19 cellular contexts compared by ENCODE assay signal in genomic region chr22:50009765-50010675, GRCh38. TPM values are rescaled to one million over a fixed set of nuclear protein-coding genes. Genes with fewer than 3 reads are reported as not detected.
DNase-seq lines count a peak whose midpoint lies in the region; ATAC-seq, FAIRE-seq and TF ChIP-seq lines count a peak whose summit lies in the region.
"Had no signal": no experiment of that assay in that cellular context is flagged by ENCODE, and none has a peak within 500 bp of the region (broad histone marks: within the 10 kb centered on the region; RNA-seq: fewer than 3 reads in every experiment).

No MANE protein-coding gene starts in this region.

- FAIRE-seq in HepG2 (lab: Jason Lieb, UNC): no peak

- peaks cover 17% of the 10 kb centered on the region for H3F3A ChIP-seq in PC-9 (ENCODE audit: insufficient read depth, low read depth)

- peaks cover 10% of the 10 kb centered on the region for H3K4me1 Mint-ChIP-seq in activated naive CD4-positive, alpha-beta T cell treated with anti-CD3 and anti-CD28 coated beads, Interleukin-2, amount 50 U/mL, for 24 hours
- peaks cover 10% of the 10 kb centered on the region for H3K4me1 Mint-ChIP-seq in activated naive CD4-positive, alpha-beta T cell treated with anti-CD3 and anti-CD28 coated beads, Interleukin-2, amount 10 ng/mL, durations not matched to agents 7 days and 5 days

- no peak overlapping the region for H3K4me3 Mint-ChIP-seq in activated naive CD4-positive, alpha-beta T cell treated with anti-CD3 and anti-CD28 coated beads, Interleukin-2, amount 50 U/mL, for 24 hours
- no peak overlapping the region for H3K4me3 Mint-ChIP-seq in activated naive CD4-positive, alpha-beta T cell treated with anti-CD3 and anti-CD28 coated beads, Interleukin-2, amount 10 ng/mL, durations not matched to agents 7 days and 5 days
- H3K4me3 Mint-ChIP-seq: HFFc6 had no signal

- TF ChIP-seq POLR2A in HepG2 (IDR thresholded peaks at IDR 0.05; ENCODE audit: insufficient read depth in 1 of 2, low read depth in 2 of 2, low read length in 2 of 2): no peak

- H3K4me1 ChIP-seq in OCI-LY3 (ENCODE audit: low read length) (peaks cover 35% of the 10 kb centered on the region), HepG2 (ENCODE audit: insufficient read depth, low read length) (peaks cover 13% of the 10 kb centered on the region), upper lobe of right lung (peaks cover 6% of the 10 kb centered on the region), PC-9 (replicated peaks; ENCODE audit: insufficient read depth) (peaks cover 18% of the 10 kb centered on the region; the same call in 1 of the 2 replicates)

- H3K9ac ChIP-seq in OCI-LY3 (ENCODE audit: low read length): peak overlapping the region; percentile 76
- no peak overlapping the region for H3K9ac ChIP-seq in HepG2 (ENCODE audit: insufficient read depth, low read depth, low read length)

- H2AFZ ChIP-seq in OCI-LY3 (ENCODE audit: low read depth, low read length) (peak overlapping the region; percentile 54; the same call in 1 of the 2 replicates), HepG2 (ENCODE audit: low read length) (no peak overlapping the region), PC-9 (no peak overlapping the region)

- BruUV-seq in HepG2 (replicated peaks; lab: Mats Ljungman, UMichigan): no TSS peak
- no TSS peak for BruUV-seq in PC-9 (replicated peaks; lab: Mats Ljungman, UMichigan)

- H3K4me3 ChIP-seq in OCI-LY3 (ENCODE audit: low read length): peak overlapping the region; percentile 82
- no peak overlapping the region for H3K4me3 ChIP-seq in HepG2 (replicated peaks in 1 of 3; ENCODE audit: insufficient read depth in 1 of 3, low read depth in 2 of 3, low read length in 3 of 3)
- no peak overlapping the region for H3K4me3 ChIP-seq in upper lobe of right lung
- H3K4me3 ChIP-seq in PC-9: no peak overlapping the region
- H3K4me3 ChIP-seq: cardiac muscle cell, uterus had no signal

- no peaks in the 10 kb centered on the region for H3K9me2 ChIP-seq in PC-9 (ENCODE audit: insufficient read depth)

- H3K9me3 Mint-ChIP-seq in activated naive CD4-positive, alpha-beta T cell treated with anti-CD3 and anti-CD28 coated beads, Interleukin-2, amount 50 U/mL, for 24 hours: no peaks in the 10 kb centered on the region
- H3K9me3 Mint-ChIP-seq in activated naive CD4-positive, alpha-beta T cell treated with anti-CD3 and anti-CD28 coated beads, Interleukin-2, amount 10 ng/mL, durations not matched to agents 7 days and 5 days: no peaks in the 10 kb centered on the region
- H3K9me3 Mint-ChIP-seq: HFFc6 had no signal

- no peaks in the 10 kb centered on the region for H3K9me3 ChIP-seq in OCI-LY3 (ENCODE audit: insufficient read depth, low read length)
- H3K9me3 ChIP-seq in HepG2 (ENCODE audit: low read length): no peaks in the 10 kb centered on the region
- no peaks in the 10 kb centered on the region for H3K9me3 ChIP-seq in upper lobe of right lung
- H3K9me3 ChIP-seq in PC-9 (ENCODE audit: insufficient read depth, low read depth): no peaks in the 10 kb centered on the region
- H3K9me3 ChIP-seq: heart left ventricle, uterus had no signal

- POLR2A ChIA-PET in HepG2 (lab: Yijun Ruan, JAX): no interaction called here
- POLR2A ChIA-PET in PC-9 (lab: Charles Lee; ENCODE audit: unreplicated experiment): no interaction called here

- H3K27ac ChIP-seq in OCI-LY3 (ENCODE audit: low read length): peak overlapping the region; percentile 40
- no peak overlapping the region for H3K27ac ChIP-seq in HepG2 (ENCODE audit: extremely low read length, insufficient read depth, low read length)
- H3K27ac ChIP-seq in upper lobe of right lung: no peak overlapping the region
- no peak overlapping the region for H3K27ac ChIP-seq in PC-9
- H3K27ac ChIP-seq: cardiac muscle cell, heart left ventricle, uterus had no signal

- in situ Hi-C loops in HepG2 (cut with HindIII; ENCODE audit: extremely low pct_ligation_motif_present, low pct_unique_long_range_greater_than_20kb): no loop called here

- H3K79me2 ChIP-seq in OCI-LY3 (ENCODE audit: low read length) (no peaks in the 10 kb centered on the region), HepG2 (ENCODE audit: insufficient read depth, low read length) (no peaks in the 10 kb centered on the region), PC-9 (ENCODE audit: low read depth) (no peaks in the 10 kb centered on the region)

- 37% methylated on average over 23 of the region's 46 CpGs for WGBS in HepG2 (ENCODE audit: low lambda C conversion rate)

- TF ChIP-seq RAD21 in HepG2 (CRISPR knock-in tag; IDR thresholded peaks at IDR 0.05): no peak

- TF ChIP-seq CTCF in OCI-LY3 (IDR thresholded peaks at IDR 0.05; ENCODE audit: low read depth, low read length): no peak
- TF ChIP-seq CTCF in HepG2 (CRISPR knock-in tag; IDR thresholded peaks at IDR 0.05): no peak
- no peak for TF ChIP-seq CTCF in upper lobe of right lung (IDR thresholded peaks at IDR 0.05)
- no peak for TF ChIP-seq CTCF in PC-9 (conservative IDR thresholded peaks at IDR 0.05)

- H3K27ac Mint-ChIP-seq in activated naive CD4-positive, alpha-beta T cell treated with anti-CD3 and anti-CD28 coated beads, Interleukin-2, amount 50 U/mL, for 24 hours: peak overlapping the region; percentile 30
- H3K27ac Mint-ChIP-seq in activated naive CD4-positive, alpha-beta T cell treated with anti-CD3 and anti-CD28 coated beads, Interleukin-2, amount 10 ng/mL, durations not matched to agents 7 days and 5 days: no peak overlapping the region
- H3K27ac Mint-ChIP-seq: HFFc6 had no signal

- CTCF ChIA-PET in activated naive CD4-positive, alpha-beta T cell treated with anti-CD3 and anti-CD28 coated beads, Interleukin-2, amount 10 ng/mL, durations not matched to agents 7 days and 5 days (lab: Charles Lee): interaction anchor here (0.6 kb wide), 1 partner anchor 57 kb away, joined by 4 read pairs; no protein-coding TSS in a partner anchor
- CTCF ChIA-PET in HepG2 (lab: Yijun Ruan, JAX; ENCODE audit: low intra/inter-chr PET ratio, low total read pairs): no interaction called here
- CTCF ChIA-PET in PC-9 (lab: Charles Lee): no interaction called here

- H3K36me3 ChIP-seq in OCI-LY3 (replicated peaks; ENCODE audit: low read depth, low read length): no peaks in the 10 kb centered on the region
- H3K36me3 ChIP-seq in HepG2 (replicated peaks in 1 of 2; ENCODE audit: control insufficient read depth in 1 of 2, insufficient read depth in 2 of 2, low read length in 2 of 2): no peaks in the 10 kb centered on the region
- H3K36me3 ChIP-seq in upper lobe of right lung: no peaks in the 10 kb centered on the region
- no peaks in the 10 kb centered on the region for H3K36me3 ChIP-seq in PC-9 (ENCODE audit: low read depth)
- H3K36me3 ChIP-seq: cardiac muscle cell, heart left ventricle, uterus had no signal

- H3K27me3 ChIP-seq in OCI-LY3 (ENCODE audit: low read depth, low read length) (no peaks in the 10 kb centered on the region), HepG2 (ENCODE audit: control insufficient read depth in 1 of 2, insufficient read depth in 2 of 2, low read length in 2 of 2) (peaks cover 20 to 62% of the 10 kb centered on the region in 2 experiments), upper lobe of right lung (peaks cover 48% of the 10 kb centered on the region), PC-9 (ENCODE audit: insufficient read depth, low read depth) (peaks cover 23% of the 10 kb centered on the region)

- no peaks in the 10 kb centered on the region for H3K36me3 Mint-ChIP-seq in activated naive CD4-positive, alpha-beta T cell treated with anti-CD3 and anti-CD28 coated beads, Interleukin-2, amount 50 U/mL, for 24 hours
- no peaks in the 10 kb centered on the region for H3K36me3 Mint-ChIP-seq in activated naive CD4-positive, alpha-beta T cell treated with anti-CD3 and anti-CD28 coated beads, Interleukin-2, amount 10 ng/mL, durations not matched to agents 7 days and 5 days

- intact Hi-C loops in HepG2 (cut with micrococcal nuclease; ENCODE audit: unreplicated experiment) (no loop called here), upper lobe of right lung (cut with DNase I) (no loop called here), PC-9 (cut with micrococcal nuclease; ENCODE audit: unreplicated experiment) (no loop called here)

- ATAC-seq in HepG2 (no peak), upper lobe of right lung (no peak), HG03097 (IDR thresholded peaks at IDR 0.05; ENCODE audit: low FRiP score, unreplicated experiment) (no peak)
- ATAC-seq: heart left ventricle had no signal

- TF ChIP-seq EP300 in HepG2 (IDR thresholded peaks at IDR 0.05; ENCODE audit: low read depth in 2 of 2, low read length in 2 of 2) (no peak), HepG2 (CRISPR knock-in tag; IDR thresholded peaks at IDR 0.05; ENCODE audit: borderline replicate concordance) (no peak)

- DNase-seq in activated naive CD4-positive, alpha-beta T cell treated with anti-CD3 and anti-CD28 coated beads, Interleukin-2, amount 10 ng/mL, durations not matched to agents 7 days and 5 days: no peak
- DNase-seq in HepG2 (ENCODE audit: low spot score): no peak
- DNase-seq in upper lobe of right lung: peak; percentile 60
- DNase-seq in PC-9: no peak
- DNase-seq in Ammon's horn (ENCODE audit: low spot score): no peak
- DNase-seq: activated CD4-positive, alpha-beta T cell treated with anti-CD3 and anti-CD28 coated beads for 48 hours; DMS79; HFFc6; IMR-90; NCI-H1105; NCI-H345; OCI-M1; uterus had no signal

- H3K4me2 ChIP-seq in OCI-LY3 (ENCODE audit: low read length) (peak overlapping the region; percentile 91), HepG2 (ENCODE audit: low read depth, low read length) (no peak overlapping the region), PC-9 (no peak overlapping the region)

- H3K27me3 Mint-ChIP-seq in activated naive CD4-positive, alpha-beta T cell treated with anti-CD3 and anti-CD28 coated beads, Interleukin-2, amount 50 U/mL, for 24 hours: no peaks in the 10 kb centered on the region
- H3K27me3 Mint-ChIP-seq in activated naive CD4-positive, alpha-beta T cell treated with anti-CD3 and anti-CD28 coated beads, Interleukin-2, amount 10 ng/mL, durations not matched to agents 7 days and 5 days: peaks cover 67% of the 10 kb centered on the region

- H4K20me1 ChIP-seq in OCI-LY3 (ENCODE audit: insufficient read depth, low read length) (no peaks in the 10 kb centered on the region), HepG2 (ENCODE audit: insufficient read depth, low read length) (no peaks in the 10 kb centered on the region), PC-9 (ENCODE audit: insufficient read depth) (0 out of 2 replicates have a peak, but pooled peaks cover 6% of the 10 kb centered on the region)

RNA-seq across cellular contexts. Expression of gene IL17REL, which starts 2.5 kb away (rescaled TPM):
- total RNA-seq in HepG2 (2016; rRNA removed; fragmentation: Illumina TruSeq; extraction: Trizol) (not detected in 2 replicates), upper lobe of right lung (not detected), PC-9 (2021) (not detected in 2 replicates)
- not detected in 2 replicates for total RNA-seq in HepG2 (2016; cell fraction: cytosol; rRNA removed; fragmentation: Illumina TruSeq; extraction: Trizol; ENCODE audit: low read depth)
- not detected in 2 replicates for total RNA-seq in HepG2 (2016; cell fraction: insoluble cytoplasmic fraction; rRNA removed; fragmentation: Illumina TruSeq; extraction: Trizol)
- not detected in 2 replicates for total RNA-seq in HepG2 (2016; cell fraction: membrane; rRNA removed; fragmentation: Illumina TruSeq; extraction: Trizol)
- total RNA-seq in HepG2 (2016; cell fraction: nucleus; rRNA removed; fragmentation: Illumina TruSeq; extraction: Trizol): not detected in 2 replicates
- polyA plus RNA-seq in HepG2 (2011; rRNA removed): not detected in 2 replicates
- not detected in 2 replicates for polyA plus RNA-seq in HepG2 (2011; cell fraction: cytosol; rRNA removed)
- not detected in 2 replicates for polyA plus RNA-seq in HepG2 (2011; cell fraction: nucleus; rRNA removed)
- not detected in 2 replicates for polyA plus RNA-seq in HepG2 (2012)
- polyA plus RNA-seq in HepG2 (2016; cell fraction: cytosol; fragmentation: Illumina TruSeq; extraction: Trizol; ENCODE audit: low read depth): not detected in 2 replicates
- not detected in 2 replicates for polyA plus RNA-seq in HepG2 (2016; cell fraction: insoluble cytoplasmic fraction; fragmentation: Illumina TruSeq; extraction: Trizol; ENCODE audit: low read depth)
- not detected in 2 replicates for polyA plus RNA-seq in HepG2 (2016; cell fraction: membrane; fragmentation: Illumina TruSeq; extraction: Trizol; ENCODE audit: low read depth)
- not detected in 2 replicates for polyA plus RNA-seq in HepG2 (2016; cell fraction: nucleus; fragmentation: Illumina TruSeq; extraction: Trizol; ENCODE audit: insufficient read depth, low read depth)
- polyA minus RNA-seq in HepG2 (2011; rRNA and poly(A)+ RNA removed; ENCODE audit: low replicate concordance): 0.07 TPM in 1 of 2 replicates, not detected in the other
- polyA minus RNA-seq in HepG2 (2011; cell fraction: cytosol; rRNA and poly(A)+ RNA removed): not detected in 2 replicates
- not detected in 2 replicates for polyA minus RNA-seq in HepG2 (2011; cell fraction: nucleus; rRNA and poly(A)+ RNA removed)
- total RNA-seq: heart left ventricle, HFFc6, IMR-90 had no signal
- polyA plus RNA-seq: cardiac muscle cell, heart left ventricle, IMR-90, liver had no signal

RNA-seq across cellular contexts. Expression of gene TTLL8, which starts 48.1 kb away (rescaled TPM):
- total RNA-seq in HepG2 (2016; rRNA removed; fragmentation: Illumina TruSeq; extraction: Trizol) (not detected in 2 replicates), upper lobe of right lung (not detected), PC-9 (2021) (not detected in 2 replicates)
- total RNA-seq in HepG2 (2016; cell fraction: cytosol; rRNA removed; fragmentation: Illumina TruSeq; extraction: Trizol; ENCODE audit: low read depth): not detected in 2 replicates
- not detected in 2 replicates for total RNA-seq in HepG2 (2016; cell fraction: insoluble cytoplasmic fraction; rRNA removed; fragmentation: Illumina TruSeq; extraction: Trizol)
- not detected in 2 replicates for total RNA-seq in HepG2 (2016; cell fraction: membrane; rRNA removed; fragmentation: Illumina TruSeq; extraction: Trizol)
- not detected in 2 replicates for total RNA-seq in HepG2 (2016; cell fraction: nucleus; rRNA removed; fragmentation: Illumina TruSeq; extraction: Trizol)
- polyA plus RNA-seq in HepG2 (2011; rRNA removed): not detected in 2 replicates
- polyA plus RNA-seq in HepG2 (2011; cell fraction: cytosol; rRNA removed): not detected in 2 replicates
- polyA plus RNA-seq in HepG2 (2011; cell fraction: nucleus; rRNA removed): not detected in 2 replicates
- not detected in 2 replicates for polyA plus RNA-seq in HepG2 (2012)
- polyA plus RNA-seq in HepG2 (2016; cell fraction: cytosol; fragmentation: Illumina TruSeq; extraction: Trizol; ENCODE audit: low read depth): not detected in 2 replicates
- polyA plus RNA-seq in HepG2 (2016; cell fraction: insoluble cytoplasmic fraction; fragmentation: Illumina TruSeq; extraction: Trizol; ENCODE audit: low read depth): not detected in 2 replicates
- polyA plus RNA-seq in HepG2 (2016; cell fraction: membrane; fragmentation: Illumina TruSeq; extraction: Trizol; ENCODE audit: low read depth): not detected in 2 replicates
- polyA plus RNA-seq in HepG2 (2016; cell fraction: nucleus; fragmentation: Illumina TruSeq; extraction: Trizol; ENCODE audit: insufficient read depth, low read depth): not detected in 2 replicates
- polyA minus RNA-seq in HepG2 (2011; rRNA and poly(A)+ RNA removed; ENCODE audit: low replicate concordance): not detected in 2 replicates
- polyA minus RNA-seq in HepG2 (2011; cell fraction: cytosol; rRNA and poly(A)+ RNA removed): not detected in 2 replicates
- not detected in 2 replicates for polyA minus RNA-seq in HepG2 (2011; cell fraction: nucleus; rRNA and poly(A)+ RNA removed)
- total RNA-seq: cardiac muscle cell, heart left ventricle, HFFc6, IMR-90, liver, uterus had no signal
- polyA plus RNA-seq: cardiac muscle cell, heart left ventricle, IMR-90, liver had no signal

RNA-seq across cellular contexts. Expression of gene PIM3, which starts 49.4 kb away (rescaled TPM):
- total RNA-seq in HepG2 (2016; rRNA removed; fragmentation: Illumina TruSeq; extraction: Trizol) (18.2 and 31.2 TPM in 2 replicates), upper lobe of right lung (119 TPM), PC-9 (2021) (67.0 and 84.8 TPM in 2 replicates)
- total RNA-seq in HepG2 (2016; cell fraction: cytosol; rRNA removed; fragmentation: Illumina TruSeq; extraction: Trizol; ENCODE audit: low read depth): 12.4 and 12.6 TPM in 2 replicates
- 17.3 and 32.7 TPM in 2 replicates for total RNA-seq in HepG2 (2016; cell fraction: insoluble cytoplasmic fraction; rRNA removed; fragmentation: Illumina TruSeq; extraction: Trizol)
- 27.1 and 31.2 TPM in 2 replicates for total RNA-seq in HepG2 (2016; cell fraction: membrane; rRNA removed; fragmentation: Illumina TruSeq; extraction: Trizol)
- 24.6 and 30.5 TPM in 2 replicates for total RNA-seq in HepG2 (2016; cell fraction: nucleus; rRNA removed; fragmentation: Illumina TruSeq; extraction: Trizol)
- polyA plus RNA-seq in HepG2 (2011; rRNA removed): 21.6 and 24.1 TPM in 2 replicates
- 21.4 and 47.8 TPM in 2 replicates for polyA plus RNA-seq in HepG2 (2011; cell fraction: cytosol; rRNA removed)
- 121 and 136 TPM in 2 replicates for polyA plus RNA-seq in HepG2 (2011; cell fraction: nucleus; rRNA removed)
- 22.6 and 36.4 TPM in 2 replicates for polyA plus RNA-seq in HepG2 (2012)
- 7.3 and 9.3 TPM in 2 replicates for polyA plus RNA-seq in HepG2 (2016; cell fraction: cytosol; fragmentation: Illumina TruSeq; extraction: Trizol; ENCODE audit: low read depth)
- polyA plus RNA-seq in HepG2 (2016; cell fraction: insoluble cytoplasmic fraction; fragmentation: Illumina TruSeq; extraction: Trizol; ENCODE audit: low read depth): 21.4 and 25.4 TPM in 2 replicates
- 17.2 and 17.8 TPM in 2 replicates for polyA plus RNA-seq in HepG2 (2016; cell fraction: membrane; fragmentation: Illumina TruSeq; extraction: Trizol; ENCODE audit: low read depth)
- polyA plus RNA-seq in HepG2 (2016; cell fraction: nucleus; fragmentation: Illumina TruSeq; extraction: Trizol; ENCODE audit: insufficient read depth, low read depth): 62.7 and 63.0 TPM in 2 replicates
- 8.8 and 50.3 TPM in 2 replicates for polyA minus RNA-seq in HepG2 (2011; rRNA and poly(A)+ RNA removed; ENCODE audit: low replicate concordance)
- polyA minus RNA-seq in HepG2 (2011; cell fraction: cytosol; rRNA and poly(A)+ RNA removed): 23.0 and 37.5 TPM in 2 replicates
- 17.0 and 22.8 TPM in 2 replicates for polyA minus RNA-seq in HepG2 (2011; cell fraction: nucleus; rRNA and poly(A)+ RNA removed)
